ENCODE assay signal across 10 cellular contexts in the genomic region with DNA sequence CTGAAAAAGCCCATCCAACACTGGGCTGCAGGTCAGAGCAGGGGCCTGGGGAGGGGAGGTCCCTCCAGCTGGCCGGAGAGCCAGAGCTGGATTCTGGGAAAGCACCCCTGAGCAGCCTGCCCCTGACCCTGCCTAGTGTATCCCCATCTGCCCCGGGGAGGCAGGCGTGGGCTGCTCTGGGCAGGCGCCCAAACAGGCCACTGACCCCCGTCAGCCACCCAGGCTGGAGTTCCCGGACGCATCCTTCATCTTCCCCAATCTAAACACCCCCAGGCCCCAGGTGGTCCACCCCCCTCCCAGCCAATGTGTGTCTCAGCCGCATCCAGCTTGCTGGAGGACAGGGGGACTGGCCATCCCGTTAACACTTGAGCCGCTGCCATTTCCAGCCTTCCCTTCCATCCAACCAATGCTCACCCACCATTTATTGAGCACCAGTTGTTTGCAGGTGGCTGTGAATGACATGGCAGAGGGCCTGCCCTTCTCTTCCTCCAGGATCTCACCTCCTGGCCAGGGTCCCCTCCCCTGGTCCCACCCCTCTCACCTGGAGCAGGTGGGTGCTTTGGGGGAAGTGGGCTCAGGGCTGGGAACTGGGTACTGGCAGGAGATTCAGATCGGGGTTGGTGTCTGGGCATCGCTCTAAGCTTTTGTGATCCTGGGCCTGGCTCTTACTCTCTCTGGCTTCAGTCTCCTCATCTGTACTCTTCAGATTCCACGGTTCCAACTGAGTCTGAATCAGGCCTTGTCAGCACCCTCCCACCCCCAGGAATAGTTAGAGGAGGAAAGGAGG. TPM values are rescaled to one million over a fixed set of nuclear protein-coding genes. Genes with fewer than 3 reads are reported as not detected.
DNase-seq lines count a peak whose midpoint lies in the region; ATAC-seq, FAIRE-seq and TF ChIP-seq lines count a peak whose summit lies in the region.
"Had no signal": no experiment of that assay in that cellular context is flagged by ENCODE, and none has a peak within 500 bp of the region (broad histone marks: within the 10 kb centered on the region; RNA-seq: fewer than 3 reads in every experiment).

No MANE protein-coding gene starts in this region.

- WGBS in H1 (ENCODE audit: extremely low coverage in 1 of 2, insufficient coverage in 1 of 2, insufficient read length in 1 of 2, insufficient replicate concordance in 2 of 2, low coverage in 1 of 2, low lambda C conversion rate in 2 of 2, missing lambda C conversion rate in 1 of 2), 2 experiments = 75% methylated on average over 13 of the region's 13 CpGs; no CpG with 5 or more reads in 1 of the 2 experiments

- H3K9ac ChIP-seq in H1 (replicated peaks in 1 of 4; ENCODE audit: extremely low read depth in 1 of 4, low read depth in 3 of 4, low read length in 3 of 4) = no peak overlapping the region
- H3K9ac ChIP-seq in parathyroid adenoma = no peak overlapping the region

- H3K4ac ChIP-seq in H1 (replicated peaks; ENCODE audit: insufficient read length, low read depth, low read length) = no peak overlapping the region

- no peak overlapping the region for H3K14ac ChIP-seq in H1 (ENCODE audit: insufficient read length)

- no peak for FAIRE-seq in H1 (lab: Jason Lieb, UNC)
- FAIRE-seq: A204.1, H54 had no signal

- TF ChIP-seq RAD21 in H1 (IDR thresholded peaks at IDR 0.05 in 1 of 2, conservative IDR thresholded peaks at IDR 0.05 in 1 of 2; ENCODE audit: low read depth in 2 of 2, low read length in 2 of 2) = no peak

- no peaks in the 10 kb centered on the region for H3K36me3 Mint-ChIP-seq in activated CD4-positive, alpha-beta T cell treated with anti-CD3 and anti-CD28 coated beads, Interleukin-2, amount 10 ng/mL, durations not matched to agents 24 days and 14 days (ENCODE audit: low read depth)

- no peaks in the 10 kb centered on the region for H3K9me3 Mint-ChIP-seq in activated CD4-positive, alpha-beta T cell treated with anti-CD3 and anti-CD28 coated beads, Interleukin-2, amount 10 ng/mL, durations not matched to agents 24 days and 14 days

- H3K4me1 ChIP-seq in RWPE2 (ENCODE audit: insufficient read depth, poor library complexity, severe bottlenecking) (no peaks in the 10 kb centered on the region), H1 (replicated peaks in 1 of 4; ENCODE audit: control insufficient read depth in 3 of 4, insufficient read depth in 4 of 4, low read length in 3 of 4) (peaks cover 0 to 4% (median 2%) of the 10 kb centered on the region in 4 experiments; a peak in 3 of 7 replicates), parathyroid adenoma (no peaks in the 10 kb centered on the region)

- no peak overlapping the region for H3K18ac ChIP-seq in H1 (ENCODE audit: extremely low read depth, low read length)

- H3K27me3 Mint-ChIP-seq in activated CD4-positive, alpha-beta T cell treated with anti-CD3 and anti-CD28 coated beads, Interleukin-2, amount 10 ng/mL, durations not matched to agents 24 days and 14 days = peaks cover 31% of the 10 kb centered on the region

- ATAC-seq in RWPE2 (ENCODE audit: low read depth) = 0 out of 3 replicates have a peak, but pooled peaks have one; percentile 19

- peaks cover 35% of the 10 kb centered on the region for H3K27me3 ChIP-seq in RWPE2 (ENCODE audit: insufficient read depth, poor library complexity, severe bottlenecking)
- H3K27me3 ChIP-seq in H1 (replicated peaks in 1 of 4; ENCODE audit: control insufficient read depth in 3 of 4, extremely low read depth in 1 of 4, insufficient read depth in 3 of 4, low read length in 3 of 4) = peaks cover 0 to 22% (median 19%) of the 10 kb centered on the region in 4 experiments; a peak in 6 of 7 replicates
- H3K27me3 ChIP-seq in parathyroid adenoma (ENCODE audit: control insufficient read depth, insufficient read depth, low read length) = no peaks in the 10 kb centered on the region

- DNase-seq in activated CD4-positive, alpha-beta T cell treated with anti-CD3 and anti-CD28 coated beads, Interleukin-2, amount 10 ng/mL, durations not matched to agents 24 days and 14 days = no peak
- no peak for DNase-seq in activated CD4-positive, alpha-beta T cell treated with anti-CD3 and anti-CD28 coated beads, Interleukin-2, amount 50 U/mL, for 48 hours
- DNase-seq in RWPE2 (ENCODE audit: low spot score) = no peak
- DNase-seq in H1 (ENCODE audit: low read depth in 1 of 2, low spot score in 2 of 2) = no peak
- DNase-seq in H4 (ENCODE audit: low spot score) = no peak
- no peak for DNase-seq in G401 (ENCODE audit: low spot score)
- DNase-seq in GM13976 (ENCODE audit: low spot score) = no peak

- no peak overlapping the region for H3K56ac ChIP-seq in H1 (replicated peaks; ENCODE audit: insufficient read length, low read depth, low read length)

- H2BK20ac ChIP-seq in H1 (ENCODE audit: low read length) = no peak overlapping the region

- H3K9me3 ChIP-seq in RWPE2 (ENCODE audit: severe bottlenecking) (no peaks in the 10 kb centered on the region), H1 (ENCODE audit: insufficient read depth in 2 of 2, low read depth in 1 of 2, low read length in 1 of 2) (no peaks in the 10 kb centered on the region), parathyroid adenoma (ENCODE audit: control insufficient read depth, low read length) (no peaks in the 10 kb centered on the region)

- no peaks in the 10 kb centered on the region for H3K36me3 ChIP-seq in RWPE2 (ENCODE audit: low read depth)
- no peaks in the 10 kb centered on the region for H3K36me3 ChIP-seq in H1 (ENCODE audit: control insufficient read depth in 2 of 4, insufficient read depth in 4 of 4, low read length in 3 of 4)
- no peaks in the 10 kb centered on the region for H3K36me3 ChIP-seq in parathyroid adenoma (ENCODE audit: control insufficient read depth, insufficient read depth, low read length)

- no peak for TF ChIP-seq EP300 in H1 (IDR thresholded peaks at IDR 0.05; ENCODE audit: borderline replicate concordance in 1 of 2, low read depth in 2 of 2, low read length in 2 of 2)

- no peak overlapping the region for H3K23ac ChIP-seq in H1 (ENCODE audit: insufficient read length)

- H2BK15ac ChIP-seq in H1 (ENCODE audit: low read length) = no peak overlapping the region

- peak overlapping the region in 1 of 2 experiments; percentile 50; a peak in 2 of 4 replicates for H3K4me2 ChIP-seq in H1 (ENCODE audit: insufficient read depth in 1 of 2, low read depth in 2 of 2, low read length in 2 of 2)
- H3K4me2 ChIP-seq in parathyroid adenoma (ENCODE audit: low read length) = no peak overlapping the region

- H4K8ac ChIP-seq in H1 (ENCODE audit: extremely low read depth, insufficient read depth, low read length) = peak overlapping the region; percentile 3; the same call in 1 of the 2 replicates

- in situ Hi-C loops in G401 (cut with HindIII; ENCODE audit: low sequenced_read_pairs) = loop anchor here (25.0 kb wide), 1 partner anchor 107 kb away; no protein-coding TSS in a partner anchor
- in situ Hi-C loops in GM13976 (cut with MboI; ENCODE audit: low sequenced_read_pairs, unreplicated experiment) = loop anchor here (10.0 kb wide), 1 partner anchor 119 kb away; no protein-coding TSS in a partner anchor

- H3K4me3 ChIP-seq in RWPE2 (ENCODE audit: severe bottlenecking) (no peak overlapping the region), H1 (ENCODE audit: extremely low read depth in 1 of 4, insufficient read depth in 2 of 4, low read depth in 3 of 4, low read length in 4 of 4) (peak overlapping the region in 2 of 4 experiments; percentile 46 to 77; a peak in 2 of 8 replicates), parathyroid adenoma (ENCODE audit: low read depth, low read length) (no peak overlapping the region)

- no peaks in the 10 kb centered on the region for H3K4me1 Mint-ChIP-seq in activated CD4-positive, alpha-beta T cell treated with anti-CD3 and anti-CD28 coated beads, Interleukin-2, amount 10 ng/mL, durations not matched to agents 24 days and 14 days

- H3K79me1 ChIP-seq in H1 (ENCODE audit: low read depth, low read length) = no peaks in the 10 kb centered on the region

- H4K5ac ChIP-seq in H1 (ENCODE audit: insufficient read length, low read depth, low read length) = no peak overlapping the region

- H4K91ac ChIP-seq in H1 (replicated peaks; ENCODE audit: insufficient read length, low read length) = no peak overlapping the region

- no peak for TF ChIP-seq POLR2A in H1 (IDR thresholded peaks at IDR 0.05; ENCODE audit: control extremely low read depth in 1 of 2, low read depth in 2 of 2, low read length in 2 of 2)

- peaks cover 14% of the 10 kb centered on the region; the same call in 1 of the 2 replicates for H3K23me2 ChIP-seq in H1 (ENCODE audit: low read depth, low read length)

- H3K79me2 ChIP-seq in H1 (ENCODE audit: control insufficient read depth in 1 of 2, insufficient read depth in 2 of 2, low read length in 2 of 2) (no peaks in the 10 kb centered on the region), parathyroid adenoma (no peaks in the 10 kb centered on the region)

- no peak overlapping the region for H3K27ac Mint-ChIP-seq in activated CD4-positive, alpha-beta T cell treated with anti-CD3 and anti-CD28 coated beads, Interleukin-2, amount 10 ng/mL, durations not matched to agents 24 days and 14 days

- H2AFZ ChIP-seq in H1 (ENCODE audit: low read length) = no peak overlapping the region
- H2AFZ ChIP-seq in parathyroid adenoma = peak overlapping the region; percentile 56

- no peaks in the 10 kb centered on the region for H4K20me1 ChIP-seq in H1 (replicated peaks in 1 of 2; ENCODE audit: control insufficient read depth in 1 of 2, insufficient read depth in 2 of 2, low read length in 2 of 2)

- peak overlapping the region; percentile 42 for H3K4me3 Mint-ChIP-seq in activated CD4-positive, alpha-beta T cell treated with anti-CD3 and anti-CD28 coated beads, Interleukin-2, amount 10 ng/mL, durations not matched to agents 24 days and 14 days

- no peak overlapping the region for H2BK5ac ChIP-seq in H1 (ENCODE audit: low read depth, low read length)

- no peak overlapping the region for H2BK120ac ChIP-seq in H1 (replicated peaks; ENCODE audit: low read depth, low read length)

- H2AK5ac ChIP-seq in H1 (ENCODE audit: low read depth, low read length) = no peak overlapping the region

- no peak for TF ChIP-seq CTCF in RWPE2 (IDR thresholded peaks at IDR 0.05; ENCODE audit: poor library complexity, severe bottlenecking)
- TF ChIP-seq CTCF in H1 (IDR thresholded peaks at IDR 0.05; ENCODE audit: control extremely low read depth in 1 of 3, insufficient read depth in 1 of 3, low read depth in 1 of 3, low read length in 3 of 3) = no peak
- TF ChIP-seq CTCF in parathyroid adenoma (IDR thresholded peaks at IDR 0.05) = no peak
- no peak for TF ChIP-seq CTCF in GM13976 (IDR thresholded peaks at IDR 0.05; ENCODE audit: borderline replicate concordance, control extremely low read depth, extremely low read depth, insufficient read depth, missing control alignments)

- H2BK12ac ChIP-seq in H1 (ENCODE audit: low read depth, low read length) = no peak overlapping the region

- POLR2A ChIA-PET in H1 (lab: Charles Lee; ENCODE audit: partially characterized antibody) = interaction anchor here (1.0 kb wide), 1 partner anchor 10 kb away, joined by 3 read pairs; no protein-coding TSS in a partner anchor

- CTCF ChIA-PET in H1 (lab: Charles Lee; ENCODE audit: partially characterized antibody) = interaction anchor here (0.9 to 8.3 kb wide), 7 partner anchors 14 to 63 kb away, joined by 3 to 139 read pairs (median 5); no protein-coding TSS in a partner anchor

- no peak overlapping the region for H3K27ac ChIP-seq in RWPE2 (ENCODE audit: poor library complexity, severe bottlenecking)
- H3K27ac ChIP-seq in H1 (ENCODE audit: low read depth, low read length) = no peak overlapping the region
- H3K27ac ChIP-seq in parathyroid adenoma = no peak overlapping the region

- intact Hi-C loops in activated CD4-positive, alpha-beta T cell treated with anti-CD3 and anti-CD28 coated beads, Interleukin-2, amount 10 ng/mL, durations not matched to agents 24 days and 14 days (cut with micrococcal nuclease) = no loop called here

RNA-seq across cellular contexts. Expression of gene DTX1, which starts 0.7 kb away (rescaled TPM):
- total RNA-seq in activated CD4-positive, alpha-beta T cell treated with anti-CD3 and anti-CD28 coated beads, Interleukin-2, amount 10 ng/mL, durations not matched to agents 24 days and 14 days = 0.09 and 0.21 TPM in 2 replicates
- 6.9 and 8.6 TPM in 2 replicates for total RNA-seq in H1 (2021; fragmentation: NEBNext Ultra II Directional; extraction: Animal tissue kit (Norgen Biotek cat#: 25700))
- 4.7 and 7.0 TPM in 2 replicates for polyA plus RNA-seq in H1 (2011; rRNA removed)
- polyA plus RNA-seq in H1 (2011; cell fraction: cytosol; rRNA removed) = 5.3 TPM
- polyA plus RNA-seq in H1 (2011; cell fraction: nucleus; rRNA removed) = 7.4 TPM
- polyA plus RNA-seq in H1 (2012, experiment 1 of 2) = 4.1 to 7.7 TPM (median 6.1 TPM) in 4 replicates
- polyA plus RNA-seq in H1 (2012, experiment 2 of 2) = 6.5 TPM
- 4.9 TPM for polyA plus RNA-seq in H1 (2013, experiment 1 of 2)
- 4.6 TPM for polyA plus RNA-seq in H1 (2013, experiment 2 of 2)
- 3.0 and 3.6 TPM in 2 replicates for polyA minus RNA-seq in H1 (2011; rRNA and poly(A)+ RNA removed)
- polyA minus RNA-seq in H1 (2011; cell fraction: cytosol; rRNA and poly(A)+ RNA removed) = 5.7 TPM
- 3.8 TPM for polyA minus RNA-seq in H1 (2011; cell fraction: nucleus; rRNA and poly(A)+ RNA removed)
- 1.3 and 2.8 TPM in 2 replicates for total RNA-seq in H4 (2014; rRNA removed; shearing (Covaris generic))
- 5.6 and 5.8 TPM in 2 replicates for total RNA-seq in G401 (2014; rRNA removed; shearing (Covaris generic))
